Comparison of ENCODE assay signal across 25 cellular contexts in the genomic region with DNA sequence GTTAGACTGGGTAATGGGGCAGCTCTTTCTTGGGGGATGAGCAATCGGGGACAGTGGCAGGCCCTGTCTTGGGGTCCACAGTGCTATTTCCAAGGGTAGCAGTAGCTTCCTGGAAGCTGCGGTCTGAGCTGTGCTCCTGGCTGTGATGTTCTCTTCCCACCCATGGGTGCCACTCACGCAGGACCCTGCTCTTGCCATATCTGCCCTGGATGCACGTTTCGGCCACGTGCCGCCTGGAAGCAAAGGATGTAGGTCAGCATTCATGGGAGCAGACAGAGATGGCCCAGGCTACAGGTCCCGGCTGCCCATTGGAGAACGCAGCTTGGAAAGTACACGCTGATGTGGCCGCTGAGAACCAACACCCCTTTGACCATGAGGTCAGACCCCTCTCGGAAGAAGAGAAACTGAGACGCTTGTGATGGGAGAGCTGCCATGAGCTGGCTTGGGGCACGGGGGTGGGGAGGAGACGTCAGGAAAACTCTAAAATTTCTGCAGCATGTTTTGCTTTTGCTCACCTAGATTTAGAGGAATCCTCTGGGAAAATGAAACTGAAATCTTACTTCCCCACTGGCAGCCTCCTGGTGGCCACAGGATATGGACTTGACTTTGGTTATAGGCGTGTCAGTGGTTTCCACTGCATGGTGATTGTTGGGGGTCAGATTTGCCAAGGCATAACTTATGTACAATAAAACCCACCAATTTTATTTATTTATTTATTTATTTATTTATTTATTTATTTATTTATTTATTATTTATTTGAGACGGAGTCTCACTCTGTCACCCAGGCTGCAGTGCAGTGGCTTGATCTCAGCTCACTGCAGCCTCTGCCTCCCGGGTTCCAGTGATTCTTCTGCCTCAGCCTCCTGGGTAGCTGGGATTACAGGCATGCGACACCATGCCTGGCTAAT. TPM values are rescaled to one million over a fixed set of nuclear protein-coding genes. Genes with fewer than 3 reads are reported as not detected.
DNase-seq lines count a peak whose midpoint lies in the region; ATAC-seq and TF ChIP-seq lines count a peak whose summit lies in the region.
"Had no signal": no experiment of that assay in that cellular context is flagged by ENCODE, and none has a peak within 500 bp of the region (broad histone marks: within the 10 kb centered on the region; RNA-seq: fewer than 3 reads in every experiment).

No MANE protein-coding gene starts in this region.

- no peak overlapping the region for H2BK120ac ChIP-seq in neuronal stem cell (ENCODE audit: low read depth, low read length)

- WGBS in SK-N-SH (ENCODE audit: low lambda C conversion rate): 36% methylated on average over 17 of the region's 19 CpGs
- no CpG with 5 or more reads among the region's 19 CpGs for WGBS in neuronal stem cell (ENCODE audit: extremely low coverage in 2 of 2, insufficient read length in 2 of 2, insufficient replicate concordance in 1 of 2), 2 donors

- H3F3A ChIP-seq in SK-N-SH (replicated peaks; ENCODE audit: insufficient read depth): no peaks in the 10 kb centered on the region

- H3K4me1 Mint-ChIP-seq in activated B cell treated with CpG ODN at 0.5 μM for 24 hours: peaks cover 49% of the 10 kb centered on the region
- H3K4me1 Mint-ChIP-seq: H9 had no signal

- ATAC-seq in SK-N-SH treated with all-trans-retinoic acid at 6 μM for 48 hours: no peak; the same call in 1 of the 3 replicates
- no peak for ATAC-seq in activated B cell treated with CpG ODN at 0.5 μM for 24 hours (ENCODE audit: low read depth)
- ATAC-seq in GM19455 (IDR thresholded peaks at IDR 0.05; ENCODE audit: unreplicated experiment): no peak

- H3K79me1 ChIP-seq in neuronal stem cell (ENCODE audit: low read depth, low read length): no peaks in the 10 kb centered on the region

- H3K4ac ChIP-seq in neuronal stem cell (ENCODE audit: low read length): no peak overlapping the region

- peak overlapping the region; percentile 37 for H3K23ac ChIP-seq in neuronal stem cell (ENCODE audit: low read depth, low read length, poor library complexity)

- no peak overlapping the region for H3K4me3 Mint-ChIP-seq in activated B cell treated with CpG ODN at 0.5 μM for 24 hours
- H3K4me3 Mint-ChIP-seq: activated T-helper 1 cell treated with anti-CD3 and anti-CD28 coated beads, Interleukin-12 subunit alpha, Interleukin-12 subunit beta, Interleukin-2, Interleukin-4 antibody, amounts not matched to agents 30 ng/mL and 10 ng/mL and 1 ng/mL, durations not matched to agents 14 hours and 24 hours and 36 hours; H9 had no signal

- H4K8ac ChIP-seq in neuronal stem cell (ENCODE audit: low read depth, low read length): no peak overlapping the region

- peaks cover 52% of the 10 kb centered on the region for H3K27me3 ChIP-seq in SK-N-SH (ENCODE audit: insufficient read depth)
- H3K27me3 ChIP-seq in neuronal stem cell (ENCODE audit: control insufficient read depth in 3 of 3, insufficient read depth in 3 of 3, low read depth in 1 of 3, low read length in 3 of 3): peaks cover 0 to 2% (median 0%) of the 10 kb centered on the region in 3 experiments

- no peak overlapping the region for H2AK5ac ChIP-seq in neuronal stem cell (ENCODE audit: low read depth, low read length)

- TF ChIP-seq CTCF in SK-N-SH (IDR thresholded peaks at IDR 0.05) (no peak), activated B cell treated with CpG ODN at 0.5 μM for 24 hours (IDR thresholded peaks at IDR 0.05) (no peak)

- TF ChIP-seq RAD21 in SK-N-SH (IDR thresholded peaks at IDR 0.05; ENCODE audit: low read length): no peak

- no peaks in the 10 kb centered on the region for H3K36me3 ChIP-seq in SK-N-SH (replicated peaks in 1 of 2; ENCODE audit: control insufficient read depth in 1 of 2, insufficient read depth in 2 of 2, low read length in 1 of 2)
- no peaks in the 10 kb centered on the region for H3K36me3 ChIP-seq in neuronal stem cell (replicated peaks in 1 of 2; ENCODE audit: control insufficient read depth in 2 of 2, insufficient read depth in 2 of 2, low read length in 2 of 2)
- H3K36me3 ChIP-seq: left ventricle myocardium inferior had no signal

- H3K27me3 Mint-ChIP-seq in activated B cell treated with CpG ODN at 0.5 μM for 24 hours: no peaks in the 10 kb centered on the region

- H3K27ac Mint-ChIP-seq in activated B cell treated with CpG ODN at 0.5 μM for 24 hours: peak overlapping the region; percentile 41
- H3K27ac Mint-ChIP-seq: activated T-helper 1 cell treated with anti-CD3 and anti-CD28 coated beads, Interleukin-12 subunit alpha, Interleukin-12 subunit beta, Interleukin-2, Interleukin-4 antibody, amounts not matched to agents 30 ng/mL and 10 ng/mL and 1 ng/mL, durations not matched to agents 14 hours and 24 hours and 36 hours; H9 had no signal

- DNase-seq in SK-N-SH (no peak), CD1c-positive myeloid dendritic cell (ENCODE audit: extremely low spot score) (peak; percentile 28), activated B cell treated with CpG ODN at 0.5 μM for 24 hours (no peak), neuronal stem cell (ENCODE audit: low spot score) (no peak), dedifferentiated amniotic fluid mesenchymal stem cell (ENCODE audit: extremely low spot score) (no peak), NCI-H187 (lab: John Stamatoyannopoulos, UW) (no peak)
- DNase-seq: activated CD4-positive, alpha-beta T cell treated with anti-CD3 and anti-CD28 coated beads for 1 hour; activated naive CD4-positive, alpha-beta T cell treated with anti-CD3 and anti-CD28 coated beads, Interleukin-2, amount 50 U/mL, for 16 hours; anterior cingulate cortex; C1 segment of cervical spinal cord; caudate nucleus; H9; KG1; left ventricle myocardium inferior; NCI-H2029; NCI-H345; NCI-H774; Right ventricle myocardium superior; stimulated activated CD4-positive, alpha-beta T cell treated with anti-CD3 and anti-CD28 coated beads, Interleukin-1b, Interleukin-23, amount 100 ng/mL, for 48 hours; substantia nigra had no signal

- no peaks in the 10 kb centered on the region for H4K20me1 ChIP-seq in SK-N-SH (ENCODE audit: insufficient read depth)

- H2BK5ac ChIP-seq in neuronal stem cell (ENCODE audit: low read length): no peak overlapping the region

- H3K9me2 ChIP-seq in SK-N-SH: no peaks in the 10 kb centered on the region

- H3K4me3 ChIP-seq in SK-N-SH (ENCODE audit: low read depth in 2 of 2, low read length in 1 of 2) (peak overlapping the region; percentile 14 to 35; a peak in 2 of 4 replicates), neuronal stem cell (ENCODE audit: low read length in 2 of 2) (no peak overlapping the region)
- H3K4me3 ChIP-seq: left ventricle myocardium inferior, skin epidermis had no signal

- no peaks in the 10 kb centered on the region for H3K9me3 Mint-ChIP-seq in activated B cell treated with CpG ODN at 0.5 μM for 24 hours

- no peaks in the 10 kb centered on the region for H3K9me3 ChIP-seq in SK-N-SH
- peaks cover 0 to 2% of the 10 kb centered on the region in 2 donors for H3K9me3 ChIP-seq in neuronal stem cell (replicated peaks in 1 of 2; ENCODE audit: control insufficient read depth in 2 of 2, insufficient read depth in 1 of 2, low read depth in 1 of 2, low read length in 2 of 2)

- peak overlapping the region; percentile 63 for H3K4me2 ChIP-seq in SK-N-SH
- no peak overlapping the region for H3K4me2 ChIP-seq in neuronal stem cell (ENCODE audit: insufficient read depth, low read length, poor library complexity, severe bottlenecking)

- no peak overlapping the region for H3K9ac ChIP-seq in SK-N-SH
- H3K9ac ChIP-seq in neuronal stem cell (ENCODE audit: low read depth, low read length, poor library complexity): no peak overlapping the region

- H3K4me1 ChIP-seq in SK-N-SH (ENCODE audit: control insufficient read depth in 1 of 2, insufficient read depth in 2 of 2, low read depth in 1 of 2, low read length in 1 of 2) (no peaks in the 10 kb centered on the region), neuronal stem cell (ENCODE audit: control insufficient read depth in 2 of 2, insufficient read depth in 1 of 2, low read depth in 1 of 2, low read length in 2 of 2) (no peaks in the 10 kb centered on the region)
- H3K4me1 ChIP-seq: left ventricle myocardium inferior had no signal

- H3K36me3 Mint-ChIP-seq in activated B cell treated with CpG ODN at 0.5 μM for 24 hours (ENCODE audit: low read depth): no peaks in the 10 kb centered on the region

- intact Hi-C loops in activated B cell treated with CpG ODN at 0.5 μM for 24 hours (cut with micrococcal nuclease): no loop called here

- H3K14ac ChIP-seq in neuronal stem cell (ENCODE audit: low read length): no peak overlapping the region

- no peak overlapping the region for H4K91ac ChIP-seq in neuronal stem cell (ENCODE audit: low read depth, low read length, poor library complexity)

- H2BK15ac ChIP-seq in neuronal stem cell (ENCODE audit: low read length): no peak overlapping the region

- H3K27ac ChIP-seq in SK-N-SH (ENCODE audit: low read depth in 2 of 2, low read length in 1 of 2) (no peak overlapping the region), neuronal stem cell (replicated peaks; ENCODE audit: low read length) (no peak overlapping the region)
- H3K27ac ChIP-seq: epithelial cell of prostate, left ventricle myocardium inferior, skin epidermis had no signal

- H2AFZ ChIP-seq in SK-N-SH (ENCODE audit: low read depth): no peak overlapping the region
- H2AFZ ChIP-seq in neuronal stem cell (ENCODE audit: low read length): no peak overlapping the region

- CTCF ChIA-PET in SK-N-SH (lab: Yijun Ruan, JAX): interaction anchor here (0.8 to 1.5 kb wide), 2 partner anchors 23 to 153 kb away, joined by 3 read pairs; no protein-coding TSS in a partner anchor
- CTCF ChIA-PET in activated B cell treated with CpG ODN at 0.5 μM for 24 hours (lab: Charles Lee): interaction anchor here (0.8 kb wide), 1 partner anchor 41 kb away, joined by 3 read pairs; no protein-coding TSS in a partner anchor

- POLR2A ChIA-PET in SK-N-SH (lab: Yijun Ruan, JAX) (no interaction called here), activated B cell treated with CpG ODN at 0.5 μM for 24 hours (lab: Charles Lee) (interaction anchor here (0.6 to 0.7 kb wide), 3 partner anchors 9 to 125 kb away, joined by 4 to 7 read pairs (median 6); no protein-coding TSS in a partner anchor)

- no peak for TF ChIP-seq EP300 in SK-N-SH (IDR thresholded peaks at IDR 0.05; ENCODE audit: borderline replicate concordance in 1 of 2, low read depth in 1 of 2, low read length in 1 of 2)

- H3K79me2 ChIP-seq in SK-N-SH (ENCODE audit: insufficient read depth): no peaks in the 10 kb centered on the region

- H2BK12ac ChIP-seq in neuronal stem cell (ENCODE audit: low read length): no peak overlapping the region

- peak overlapping the region; percentile 19 for H3K18ac ChIP-seq in neuronal stem cell (ENCODE audit: low read length)

TF ChIP-seq in SK-N-SH, 30 proteins besides CTCF, POLR2A, EP300 and RAD21 (continues in another document):
- TF ChIP-seq YY1 (IDR thresholded peaks at IDR 0.05; ENCODE audit: low read depth): no peak

TF ChIP-seq in SK-N-SH treated with all-trans-retinoic acid at 6 μM for 48 hours, 23 proteins besides CTCF, POLR2A, EP300 and RAD21 (continues in another document):
- no peak for TF ChIP-seq ZNF70 (CRISPR knock-in tag; IDR thresholded peaks at IDR 0.05)
- TF ChIP-seq ESRRG (CRISPR knock-in tag; IDR thresholded peaks at IDR 0.05): no peak
- TF ChIP-seq PPARA (CRISPR knock-in tag; IDR thresholded peaks at IDR 0.05; ENCODE audit: borderline replicate concordance): no peak

RNA-seq across cellular contexts. Expression of a gene that starts 36.2 kb away (rescaled TPM):
- polyA plus RNA-seq in SK-N-SH (2012; rRNA removed): not detected in 2 replicates
- polyA plus RNA-seq in SK-N-SH (2012; cell fraction: cytosol; rRNA removed): not detected in 2 replicates
- polyA plus RNA-seq in SK-N-SH (2012; cell fraction: nucleus; rRNA removed): not detected in 2 replicates
- 234 and 248 TPM in 2 replicates for total RNA-seq in activated B cell treated with CpG ODN at 0.5 μM for 24 hours
- polyA plus RNA-seq in neuronal stem cell (2013, experiment 1 of 2): 1.3 TPM
- 1.5 TPM for polyA plus RNA-seq in neuronal stem cell (2013, experiment 2 of 2)

Comparison
In these comparisons a context has a peak if more than half of its experiments do, and no peak if none do; other contexts are left out.
1. H3K4me3 ChIP-seq: peak in SK-N-SH (2 of 2); none in neuronal stem cell (0 of 2).